18 cellular contexts compared by ENCODE assay signal in genomic region chr2:178331474-178332431, GRCh38.
DNase-seq lines count a peak whose midpoint lies in the region; ATAC-seq, FAIRE-seq and TF ChIP-seq lines count a peak whose summit lies in the region.
"Had no signal": no experiment of that assay in that cellular context is flagged by ENCODE, and none has a peak within 500 bp of the region (broad histone marks: within the 10 kb centered on the region; RNA-seq: fewer than 3 reads in every experiment).

No MANE protein-coding gene starts in this region.

- TF ChIP-seq POLR2A in vagina (IDR thresholded peaks at IDR 0.05), result no peak
- no peak for TF ChIP-seq POLR2A in GM12892 (IDR thresholded peaks at IDR 0.05; ENCODE audit: low read depth, low read length)
- TF ChIP-seq POLR2A in body of pancreas (IDR thresholded peaks at IDR 0.05), result no peak

- H3K4me1 ChIP-seq in liver (ENCODE audit: control insufficient read depth in 4 of 4, insufficient read depth in 4 of 4, low read length in 3 of 4) (peaks cover 3 to 31% (median 16%) of the 10 kb centered on the region in 4 donors), vagina (no peaks in the 10 kb centered on the region), body of pancreas (peaks cover 8% of the 10 kb centered on the region)
- H3K4me1 ChIP-seq: gastroesophageal sphincter had no signal

- H3K36me3 ChIP-seq in liver (ENCODE audit: control insufficient read depth in 4 of 4, insufficient read depth in 3 of 4, low read depth in 1 of 4, low read length in 3 of 4), result peaks cover 0 to 5% (median 0%) of the 10 kb centered on the region in 4 donors
- H3K36me3 ChIP-seq in vagina, result no peaks in the 10 kb centered on the region
- no peaks in the 10 kb centered on the region for H3K36me3 ChIP-seq in body of pancreas (replicated peaks in 1 of 2; ENCODE audit: insufficient read depth in 1 of 2, low read depth in 2 of 2)
- H3K36me3 ChIP-seq: sigmoid colon, thyroid gland had no signal

- H3K4me3 ChIP-seq in liver (ENCODE audit: low read depth in 1 of 3, low read length in 3 of 3) (no peak overlapping the region), vagina (no peak overlapping the region), body of pancreas (no peak overlapping the region)
- H3K4me3 ChIP-seq: gastroesophageal sphincter, sigmoid colon, thyroid gland had no signal

- 75% methylated on average over 9 of the region's 9 CpGs for WGBS in liver
- WGBS in body of pancreas, 2 donors, result 90 to 92% methylated on average over 9 of the region's 9 CpGs

- H3K9me3 ChIP-seq in liver (ENCODE audit: control insufficient read depth in 4 of 4, low read length in 3 of 4) (no peaks in the 10 kb centered on the region), vagina (no peaks in the 10 kb centered on the region), body of pancreas (no peaks in the 10 kb centered on the region)
- H3K9me3 ChIP-seq: Caco-2, gastroesophageal sphincter, sigmoid colon, thyroid gland had no signal

- ATAC-seq in body of pancreas, result no peak
- ATAC-seq: gastroesophageal sphincter, T-cell had no signal

- intact Hi-C loops in vagina (cut with DNase I) (no loop called here), body of pancreas (cut with DNase I) (no loop called here)

- TF ChIP-seq CTCF in liver (IDR thresholded peaks at IDR 0.05; ENCODE audit: low read depth, low read length, missing input control) (no peak), vagina (IDR thresholded peaks at IDR 0.05) (no peak), body of pancreas (IDR thresholded peaks at IDR 0.05) (no peak)

- H3K9ac ChIP-seq in liver (ENCODE audit: low read depth in 1 of 2, low read length in 2 of 2), result no peak overlapping the region

- H3K27me3 ChIP-seq in liver (ENCODE audit: control insufficient read depth in 4 of 4, insufficient read depth in 4 of 4, low read length in 3 of 4) (no peaks in the 10 kb centered on the region), vagina (no peaks in the 10 kb centered on the region), body of pancreas (no peaks in the 10 kb centered on the region)
- H3K27me3 ChIP-seq: gastroesophageal sphincter, sigmoid colon, thyroid gland had no signal

- DNase-seq in NCI-H748 (lab: John Stamatoyannopoulos, UW; ENCODE audit: unreplicated experiment) (peak; percentile 38), NCI-H748 treated with DMSO at 0.1 percent for 48 hours (lab: John Stamatoyannopoulos, UW) (no peak), NCI-H526 treated with DMSO at 0.1 percent for 48 hours (lab: John Stamatoyannopoulos, UW) (peak; percentile 20), vagina (ENCODE audit: extremely low spot score in 2 of 2) (no peak), GM19240 (ENCODE audit: insufficient read length, low spot score) (no peak), GM12892 (ENCODE audit: insufficient read length) (no peak), body of pancreas (no peak)
- DNase-seq: amniotic stem cell; NCI-H187; sigmoid colon; stimulated activated CD4-positive, alpha-beta T cell treated with anti-CD3 and anti-CD28 coated beads, Interleukin-4, amount 100 ng/mL, for 24 hours; T-cell; thyroid gland; WERI-Rb-1 had no signal

- FAIRE-seq in GM12892 (lab: Jason Lieb, UNC), result no peak
- FAIRE-seq: GM18507 had no signal

- peak overlapping the region in 1 of 2 donors; percentile 7 for H3K27ac ChIP-seq in liver (ENCODE audit: low read depth in 1 of 2, low read length in 2 of 2)
- no peak overlapping the region for H3K27ac ChIP-seq in vagina
- no peak overlapping the region for H3K27ac ChIP-seq in body of pancreas
- H3K27ac ChIP-seq: gastroesophageal sphincter, sigmoid colon, thyroid gland, WERI-Rb-1 had no signal

- no peak for TF ChIP-seq RAD21 in liver (IDR thresholded peaks at IDR 0.05)

TF ChIP-seq in liver, 16 proteins besides CTCF, POLR2A, EP300 and RAD21:
- TF ChIP-seq HNF4G (IDR thresholded peaks at IDR 0.05) (no peak), NR2F2 (IDR thresholded peaks at IDR 0.05) (no peak), FOXA2 (IDR thresholded peaks at IDR 0.05) (peak; percentile 47), JUND (IDR thresholded peaks at IDR 0.05) (no peak), HNF4A (conservative IDR thresholded peaks at IDR 0.05) (peak; percentile 65 to 77), EGR1 (IDR thresholded peaks at IDR 0.05; ENCODE audit: low read depth in 2 of 2) (no peak), RXRA (IDR thresholded peaks at IDR 0.05) (peak; percentile 13 to 22), REST (IDR thresholded peaks at IDR 0.05) (no peak), SP1 (IDR thresholded peaks at IDR 0.05) (peak; percentile 77), YY1 (IDR thresholded peaks at IDR 0.05) (peak; percentile 44), TAF1 (conservative IDR thresholded peaks at IDR 0.05) (no peak), MAX (IDR thresholded peaks at IDR 0.05) (peak; percentile 9), GABPA (IDR thresholded peaks at IDR 0.05 in 1 of 2, conservative IDR thresholded peaks at IDR 0.05 in 1 of 2) (no peak), FOXA1 (IDR thresholded peaks at IDR 0.05) (no peak)
- TF ChIP-seq, protein P1, sequence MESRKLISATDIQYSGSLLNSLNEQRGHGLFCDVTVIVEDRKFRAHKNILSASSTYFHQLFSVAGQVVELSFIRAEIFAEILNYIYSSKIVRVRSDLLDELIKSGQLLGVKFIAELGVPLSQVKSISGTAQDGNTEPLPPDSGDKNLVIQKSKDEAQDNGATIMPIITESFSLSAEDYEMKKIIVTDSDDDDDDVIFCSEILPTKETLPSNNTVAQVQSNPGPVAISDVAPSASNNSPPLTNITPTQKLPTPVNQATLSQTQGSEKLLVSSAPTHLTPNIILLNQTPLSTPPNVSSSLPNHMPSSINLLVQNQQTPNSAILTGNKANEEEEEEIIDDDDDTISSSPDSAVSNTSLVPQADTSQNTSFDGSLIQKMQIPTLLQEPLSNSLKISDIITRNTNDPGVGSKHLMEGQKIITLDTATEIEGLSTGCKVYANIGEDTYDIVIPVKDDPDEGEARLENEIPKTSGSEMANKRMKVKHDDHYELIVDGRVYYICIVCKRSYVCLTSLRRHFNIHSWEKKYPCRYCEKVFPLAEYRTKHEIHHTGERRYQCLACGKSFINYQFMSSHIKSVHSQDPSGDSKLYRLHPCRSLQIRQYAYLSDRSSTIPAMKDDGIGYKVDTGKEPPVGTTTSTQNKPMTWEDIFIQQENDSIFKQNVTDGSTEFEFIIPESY (IDR thresholded peaks at IDR 0.05), result no peak
- TF ChIP-seq, protein P2, sequence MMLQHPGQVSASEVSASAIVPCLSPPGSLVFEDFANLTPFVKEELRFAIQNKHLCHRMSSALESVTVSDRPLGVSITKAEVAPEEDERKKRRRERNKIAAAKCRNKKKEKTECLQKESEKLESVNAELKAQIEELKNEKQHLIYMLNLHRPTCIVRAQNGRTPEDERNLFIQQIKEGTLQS (IDR thresholded peaks at IDR 0.05), result no peak

Comparison
In these comparisons a context has a peak if more than half of its experiments do, and no peak if none do; other contexts are left out.
1. DNase-seq: peak in NCI-H748 (single experiment) and NCI-H526 treated with DMSO at 0.1 percent for 48 hours (single experiment); none in NCI-H748 treated with DMSO at 0.1 percent for 48 hours (single experiment), vagina (0 of 2), GM19240 (single experiment), GM12892 (single experiment) and body of pancreas (0 of 4).